8 cellular contexts compared by ENCODE assay signal in genomic region chr4:142845293-142846070, GRCh38. TPM values are rescaled to one million over a fixed set of nuclear protein-coding genes. Genes with fewer than 3 reads are reported as not detected.
DNase-seq lines count a peak whose midpoint lies in the region; ATAC-seq and TF ChIP-seq lines count a peak whose summit lies in the region.

No MANE protein-coding gene starts in this region.

- H3K27ac Mint-ChIP-seq in activated B cell treated with CpG ODN at 0.5 μM for 24 hours: no peak overlapping the region

- H3K9me3 ChIP-seq in esophagus squamous epithelium (no peaks in the 10 kb centered on the region), neutrophil (no peaks in the 10 kb centered on the region)

- no peaks in the 10 kb centered on the region for H3K9me3 Mint-ChIP-seq in activated B cell treated with CpG ODN at 0.5 μM for 24 hours

- H3K4me1 ChIP-seq in esophagus squamous epithelium (peaks cover 5 to 27% (median 15%) of the 10 kb centered on the region in 3 donors), neutrophil (ENCODE audit: control insufficient read depth in 1 of 2, insufficient read depth in 1 of 2, low read depth in 1 of 2, low read length in 1 of 2) (peaks cover 0 to 18% of the 10 kb centered on the region in 2 experiments)

- H3K4me3 Mint-ChIP-seq in activated B cell treated with CpG ODN at 0.5 μM for 24 hours: peak overlapping the region; percentile 76

- no peaks in the 10 kb centered on the region for H3K36me3 Mint-ChIP-seq in activated B cell treated with CpG ODN at 0.5 μM for 24 hours (ENCODE audit: low read depth)

- ATAC-seq in activated B cell treated with CpG ODN at 0.5 μM for 24 hours (ENCODE audit: low read depth): no peak

- intact Hi-C loops in activated B cell treated with CpG ODN at 0.5 μM for 24 hours (cut with micrococcal nuclease) (loop anchor here (2.0 to 5.0 kb wide), 4 partner anchors 493 to 1983 kb away; no protein-coding TSS in a partner anchor), esophagus squamous epithelium (cut with DNase I) (loop anchor here (10.0 kb wide), 3 partner anchors 491 to 1691 kb away; no protein-coding TSS in a partner anchor)

- CTCF ChIA-PET in activated B cell treated with CpG ODN at 0.5 μM for 24 hours (lab: Charles Lee): no interaction called here

- peaks cover 42% of the 10 kb centered on the region for H3K27me3 Mint-ChIP-seq in activated B cell treated with CpG ODN at 0.5 μM for 24 hours

- WGBS in esophagus squamous epithelium, 2 donors: 6 to 25% methylated on average over 4 to 18 of the region's 41 CpGs

- DNase-seq in DMS 273 (lab: John Stamatoyannopoulos, UW; ENCODE audit: unreplicated experiment): peak; percentile 7
- DNase-seq in DMS 273 treated with DMSO at 0.1 percent for 48 hours (lab: John Stamatoyannopoulos, UW): no peak
- DNase-seq in activated B cell treated with CpG ODN at 0.5 μM for 24 hours: no peak
- DNase-seq in esophagus squamous epithelium (lab: John Stamatoyannopoulos, UW): no peak
- DNase-seq in A172 (ENCODE audit: low spot score): no peak
- no peak for DNase-seq in globus pallidus (ENCODE audit: low spot score)
- DNase-seq in activated CD4-positive, CD25-positive, alpha-beta regulatory T cell treated with anti-CD3 and anti-CD28 coated beads, Interleukin-2, amount 50 U/mL, for 72 hours: no peak

- TF ChIP-seq POLR2A in esophagus squamous epithelium (IDR thresholded peaks at IDR 0.05): no peak

- H3K27ac ChIP-seq in esophagus squamous epithelium (peak overlapping the region; percentile 35 to 81 (median 69)), neutrophil (no peak overlapping the region)

- H3K27me3 ChIP-seq in esophagus squamous epithelium (peaks cover 0 to 36% (median 0%) of the 10 kb centered on the region in 4 donors), neutrophil (peaks cover 75% of the 10 kb centered on the region)

- H3K4me1 Mint-ChIP-seq in activated B cell treated with CpG ODN at 0.5 μM for 24 hours: peaks cover 16% of the 10 kb centered on the region

- H3K4me3 ChIP-seq in esophagus squamous epithelium: peak overlapping the region; percentile 39 to 72 (median 60)
- H3K4me3 ChIP-seq in neutrophil (ENCODE audit: low read depth in 1 of 2, low read length in 1 of 2): peak overlapping the region; percentile 8 to 38

- no peaks in the 10 kb centered on the region for H3K36me3 ChIP-seq in esophagus squamous epithelium
- no peaks in the 10 kb centered on the region for H3K36me3 ChIP-seq in neutrophil

- TF ChIP-seq CTCF in activated B cell treated with CpG ODN at 0.5 μM for 24 hours (IDR thresholded peaks at IDR 0.05) (no peak), esophagus squamous epithelium (IDR thresholded peaks at IDR 0.05) (no peak), neutrophil (IDR thresholded peaks at IDR 0.05) (no peak)

- POLR2A ChIA-PET in activated B cell treated with CpG ODN at 0.5 μM for 24 hours (lab: Charles Lee): no interaction called here

RNA-seq across cellular contexts. Expression of gene INPP4B, which starts 0.6 kb away (rescaled TPM):
- total RNA-seq in activated B cell treated with CpG ODN at 0.5 μM for 24 hours: 0.11 and 0.22 TPM in 2 replicates
- 10 to 100 TPM; 14.3 to 49.7 (median 21.3) TPM for total RNA-seq in esophagus squamous epithelium
- 31.8 and 42.4 TPM in 2 replicates for total RNA-seq in A172 (2014; rRNA removed; shearing (Covaris generic))

Comparison
In these comparisons a context has a peak if more than half of its experiments do, and no peak if none do; other contexts are left out.
1. RNA of gene INPP4B, which starts 0.6 kb away (total RNA-seq): 31.8 to 42.4 TPM in A172 and 14.3 to 49.7 TPM in esophagus squamous epithelium; 0.11 to 0.22 TPM in activated B cell treated with CpG ODN at 0.5 μM for 24 hours; every median in the first group is over 10 times any median in the second.